Comparison of ENCODE assay signal across 1 cellular context in genomic region chr6:42790549-42791181, GRCh38.
TF ChIP-seq lines count a peak whose summit lies in the region.

No MANE protein-coding gene starts in this region.

TF ChIP-seq in GM12878, 131 proteins besides CTCF, POLR2A, EP300 and RAD21:
- TF ChIP-seq IKZF2 (IDR thresholded peaks at IDR 0.05), result no peak
- TF ChIP-seq SREBF1 (IDR thresholded peaks at IDR 0.05; ENCODE audit: low read length), result no peak
- TF ChIP-seq GABPA (IDR thresholded peaks at IDR 0.05; ENCODE audit: low read depth), result no peak
- no peak for TF ChIP-seq ZNF217 (IDR thresholded peaks at IDR 0.05)
- TF ChIP-seq PBX3 (IDR thresholded peaks at IDR 0.05; ENCODE audit: insufficient replicate concordance, low read depth, low read length), result no peak
- no peak for TF ChIP-seq POLR2AphosphoS5 (IDR thresholded peaks at IDR 0.05; ENCODE audit: low read length)
- no peak for TF ChIP-seq ZBTB40 (IDR thresholded peaks at IDR 0.05; ENCODE audit: borderline replicate concordance)
- TF ChIP-seq ZBED1 (IDR thresholded peaks at IDR 0.05; ENCODE audit: borderline replicate concordance), result no peak
- no peak for TF ChIP-seq ZNF592 (IDR thresholded peaks at IDR 0.05)
- TF ChIP-seq TAF1 (IDR thresholded peaks at IDR 0.05; ENCODE audit: borderline replicate concordance, low read depth, low read length), result no peak
